Comparison of ENCODE assay signal across 8 cellular contexts in genomic region chr14:96797188-96797942, GRCh38. TPM values are rescaled to one million over a fixed set of nuclear protein-coding genes. Genes with fewer than 3 reads are reported as not detected.
DNase-seq lines count a peak whose midpoint lies in the region; ATAC-seq, FAIRE-seq and TF ChIP-seq lines count a peak whose summit lies in the region.

VRK1 (plus strand) TSS chr14:96797382; CDS start chr14:96833472, 36,090 bp downstream.

- ATAC-seq in HG02973 (IDR thresholded peaks at IDR 0.05; ENCODE audit: unreplicated experiment) (peak; percentile 97), right cardiac atrium (peak; percentile 100)

- DNase-seq in GM18507 (ENCODE audit: extremely low spot score, insufficient read length, low read depth), result peak; percentile 85
- DNase-seq in NCI-H1930 (lab: John Stamatoyannopoulos, UW), result peak; percentile 94 to 95
- peak; percentile 83 to 96 for DNase-seq in ascending aorta (ENCODE audit: low spot score in 2 of 2)
- peak; percentile 96 to 99 (median 99) for DNase-seq in right cardiac atrium
- peak; percentile 83 for DNase-seq in pulmonary artery endothelial cell (ENCODE audit: low read depth, low spot score)
- peak; percentile 91 for DNase-seq in urothelium cell line (ENCODE audit: low spot score)

- H3K36me3 ChIP-seq in ascending aorta, result no peaks in the 10 kb centered on the region

- WGBS in right cardiac atrium, result under 1% methylated on average over 95 of the region's 95 CpGs

- H3K9me3 ChIP-seq in ascending aorta (no peaks in the 10 kb centered on the region), right cardiac atrium (ENCODE audit: control insufficient read depth, low read length) (no peaks in the 10 kb centered on the region)

- no peak within 1 kb of the TSS for H3K27ac ChIP-seq in ascending aorta
- no peak within 1 kb of the TSS for H3K27ac ChIP-seq in right cardiac atrium (ENCODE audit: low read length)

- no peak for TF ChIP-seq CTCF in ascending aorta (IDR thresholded peaks at IDR 0.05)

- FAIRE-seq in GM18507 (lab: Jason Lieb, UNC), result peak; percentile 93
- FAIRE-seq in urothelium cell line (lab: Jason Lieb, UNC), result peak; percentile 5

- no peaks in the 10 kb centered on the region for H3K27me3 ChIP-seq in ascending aorta
- no peaks in the 10 kb centered on the region for H3K27me3 ChIP-seq in right cardiac atrium (ENCODE audit: control insufficient read depth, insufficient read depth)

- H3K4me1 ChIP-seq in ascending aorta (peaks cover 5 to 9% of the 10 kb centered on the region in 2 donors), right cardiac atrium (ENCODE audit: control insufficient read depth, insufficient read depth, low read length) (no peaks in the 10 kb centered on the region)

- intact Hi-C loops in T-helper 2 cell treated with Interferon-gamma antibody and Interleukin-4, amounts not matched to agents 100 ng/mL and 5 ng/mL, for 36 hours (cut with micrococcal nuclease), result loop anchor here (1.0 to 5.0 kb wide), 3 partner anchors 35 to 295 kb away; partner anchors contain the start of gene PAPOLA
- intact Hi-C loops in ascending aorta (cut with DNase I), result loop anchor here (5.0 to 10.0 kb wide), 3 partner anchors 295 to 1265 kb away; partner anchors contain the start of genes ATG2B, GSKIP and PAPOLA
- intact Hi-C loops in right cardiac atrium (cut with DNase I), result no loop called here

- peak within 1 kb of the TSS; percentile 66 to 80 for H3K4me3 ChIP-seq in ascending aorta
- H3K4me3 ChIP-seq in right cardiac atrium (ENCODE audit: low read length), result peak within 1 kb of the TSS; percentile 61

RNA-seq across cellular contexts. Expression of gene VRK1, which starts in this region (rescaled TPM):
- 68.8 and 68.9 TPM in 2 replicates for total RNA-seq in T-helper 2 cell treated with Interferon-gamma antibody and Interleukin-4, amounts not matched to agents 100 ng/mL and 5 ng/mL, for 36 hours
- total RNA-seq in ascending aorta (2.4 TPM), right cardiac atrium (1 to 10 TPM; 7.6 to 9.6 (median 7.9) TPM), pulmonary artery endothelial cell (35.9 and 44.7 TPM in 2 replicates)
- 4.9 TPM for polyA plus RNA-seq in right cardiac atrium

Comparison
In these comparisons a context has a peak if more than half of its experiments do, and no peak if none do; other contexts are left out.
1. intact Hi-C loops: an anchor here in T-helper 2 cell treated with Interferon-gamma antibody and Interleukin-4, amounts not matched to agents 100 ng/mL and 5 ng/mL, for 36 hours (1.0 to 5.0 kb wide) and ascending aorta (5.0 to 10.0 kb wide); none called in right cardiac atrium.